In the genomic region with DNA sequence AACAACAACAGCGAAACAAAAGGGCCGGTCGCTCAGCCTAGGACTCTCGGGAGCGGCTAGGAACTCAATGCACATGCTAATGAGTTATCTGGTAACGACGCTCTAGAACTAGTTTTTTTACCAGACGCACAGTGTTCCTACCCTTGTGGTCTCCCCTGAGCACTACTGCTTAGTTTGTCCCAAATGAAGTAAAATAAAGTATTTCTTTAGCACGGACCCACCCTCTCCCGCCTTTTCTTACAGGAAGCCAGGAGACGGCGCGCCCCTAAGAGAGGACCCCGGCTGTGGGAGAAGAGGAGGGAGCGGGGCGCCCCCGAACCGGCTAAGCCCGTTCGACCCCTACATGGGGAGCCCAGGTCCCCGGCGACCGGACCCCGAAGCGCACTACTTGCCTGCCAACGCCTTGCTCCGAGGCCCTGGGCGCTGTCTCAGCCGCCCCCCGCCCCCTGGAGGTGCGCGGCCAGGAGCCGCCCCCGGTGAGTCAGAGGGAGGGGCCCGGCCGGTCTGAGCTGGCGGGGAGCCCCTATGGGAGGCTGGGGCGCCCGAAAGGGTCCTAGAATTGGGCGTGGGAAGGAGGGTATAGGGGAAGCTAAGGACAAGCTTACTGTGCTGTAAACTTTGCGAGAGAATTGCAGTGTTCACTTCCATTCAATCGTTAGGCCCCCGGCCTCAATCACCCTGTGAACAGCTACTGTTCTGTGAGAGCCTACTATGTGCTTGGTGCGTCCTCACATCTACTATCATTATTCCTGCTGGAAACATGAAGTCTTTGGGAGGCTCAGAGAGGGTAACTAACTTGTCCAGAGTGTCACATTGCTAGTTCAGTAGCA, we compare ENCODE assay signal across 8 cellular contexts. TPM values are rescaled to one million over a fixed set of nuclear protein-coding genes. Genes with fewer than 3 reads are reported as not detected.
DNase-seq lines count a peak whose midpoint lies in the region; ATAC-seq and TF ChIP-seq lines count a peak whose summit lies in the region.

No MANE protein-coding gene starts in this region.

- no peak overlapping the region for H3K27ac ChIP-seq in mesendoderm (ENCODE audit: low read depth, low read length)
- H3K27ac ChIP-seq in tibial artery = peak overlapping the region; percentile 78 to 85

- H3K4me2 ChIP-seq in mesendoderm (ENCODE audit: low read length) = peak overlapping the region; percentile 34

- peak overlapping the region; percentile 91 for H3K4me3 Mint-ChIP-seq in Calu3 (ENCODE audit: low read depth, unreplicated experiment)

- no peaks in the 10 kb centered on the region for H3K36me3 ChIP-seq in mesendoderm (ENCODE audit: control insufficient read depth, insufficient read depth, low read length)
- no peaks in the 10 kb centered on the region for H3K36me3 ChIP-seq in tibial artery
- H3K36me3 ChIP-seq in BE2C = no peaks in the 10 kb centered on the region

- H3K4ac ChIP-seq in mesendoderm (ENCODE audit: low read depth, low read length) = peak overlapping the region; percentile 61

- H2AK5ac ChIP-seq in mesendoderm (ENCODE audit: low read length) = no peak overlapping the region

- CTCF ChIA-PET in Calu3 (lab: Charles Lee) = interaction anchor here (0.5 to 1.5 kb wide), 6 partner anchors 31 to 337 kb away, joined by 3 to 5 read pairs (median 3); a partner anchor contains a TSS

- H3K9me3 Mint-ChIP-seq in Calu3 (ENCODE audit: low read depth, unreplicated experiment) = no peaks in the 10 kb centered on the region

- H3K9ac ChIP-seq in mesendoderm (ENCODE audit: low read length) = peak overlapping the region; percentile 62

- peak overlapping the region; percentile 93 for H3K27ac Mint-ChIP-seq in Calu3 (ENCODE audit: unreplicated experiment)

- no peak overlapping the region for H2BK15ac ChIP-seq in mesendoderm (replicated peaks; ENCODE audit: low read depth)

- H3K4me1 ChIP-seq in mesendoderm (ENCODE audit: control insufficient read depth, low read depth, low read length) (peaks cover 13% of the 10 kb centered on the region), tibial artery (peaks cover 0 to 45% (median 29%) of the 10 kb centered on the region in 4 donors), BE2C (peaks cover 3% of the 10 kb centered on the region; the same call in 1 of the 2 replicates)

- H4K5ac ChIP-seq in mesendoderm (ENCODE audit: low read length) = no peak overlapping the region

- no peak for ATAC-seq in GM18519 (IDR thresholded peaks at IDR 0.05; ENCODE audit: low FRiP score, unreplicated experiment)

- no CpG with 5 or more reads among the region's 44 CpGs for WGBS in mesendoderm (ENCODE audit: extremely low coverage, insufficient coverage, low lambda C conversion rate)

- H3K4me3 ChIP-seq in mesendoderm (ENCODE audit: low read length) (peak overlapping the region; percentile 73), tibial artery (peak overlapping the region; percentile 62 to 71), BE2C (ENCODE audit: low read depth, low read length) (no peak overlapping the region)

- intact Hi-C loops in Calu3 (cut with micrococcal nuclease; ENCODE audit: unreplicated experiment) (no loop called here), tibial artery (cut with DNase I; ENCODE audit: low total_unique reads) (no loop called here)

- peak overlapping the region; percentile 80 for H3K56ac ChIP-seq in mesendoderm (ENCODE audit: low read length)

- H3K9me3 ChIP-seq in tibial artery = no peaks in the 10 kb centered on the region
- no peaks in the 10 kb centered on the region for H3K9me3 ChIP-seq in BE2C

- H2BK5ac ChIP-seq in mesendoderm (ENCODE audit: low read length) = no peak overlapping the region

- H3K18ac ChIP-seq in mesendoderm (ENCODE audit: low read length) = peak overlapping the region; percentile 7

- H4K8ac ChIP-seq in mesendoderm (ENCODE audit: low read depth, low read length) = peak overlapping the region; percentile 91

- no peak overlapping the region for H3K23ac ChIP-seq in mesendoderm (ENCODE audit: low read length)

- no peak overlapping the region for H2BK120ac ChIP-seq in mesendoderm (ENCODE audit: low read depth, low read length)

- DNase-seq in Calu3 (peak; percentile 79), SW480 (ENCODE audit: low spot score) (peak; percentile 57), dermis blood vessel endothelial cell (peak; percentile 56), mesendoderm (peak; percentile 74), tibial artery (no peak), NCI-H187 (lab: John Stamatoyannopoulos, UW) (no peak), BE2C (no peak)

- BruUV-seq in Calu3 (replicated peaks; lab: Mats Ljungman, UMichigan) = no TSS peak

- H3K27me3 Mint-ChIP-seq in Calu3 (ENCODE audit: unreplicated experiment) = no peaks in the 10 kb centered on the region

- H3K27me3 ChIP-seq in mesendoderm (ENCODE audit: insufficient read depth, low read length, poor library complexity) (no peaks in the 10 kb centered on the region), tibial artery (no peaks in the 10 kb centered on the region), BE2C (no peaks in the 10 kb centered on the region)

- peak; percentile 22 for TF ChIP-seq CTCF in Calu3 (IDR thresholded peaks at IDR 0.05; ENCODE audit: unreplicated experiment)
- peak in 1 of 2 experiments; percentile 17 for TF ChIP-seq CTCF in tibial artery (IDR thresholded peaks at IDR 0.05)
- TF ChIP-seq CTCF in BE2C (IDR thresholded peaks at IDR 0.05; ENCODE audit: low read depth, low read length) = no peak

- H3K79me2 ChIP-seq in mesendoderm (ENCODE audit: control insufficient read depth, insufficient read depth, low read length) = no peaks in the 10 kb centered on the region

- peaks cover 49% of the 10 kb centered on the region for H3K36me3 Mint-ChIP-seq in Calu3 (ENCODE audit: insufficient read depth, unreplicated experiment)

- peaks cover 41% of the 10 kb centered on the region for H3K4me1 Mint-ChIP-seq in Calu3 (ENCODE audit: low read depth, unreplicated experiment)

- peaks cover 5% of the 10 kb centered on the region for H3K79me1 ChIP-seq in mesendoderm (ENCODE audit: low read length)

RNA-seq across cellular contexts. Expression of a gene that starts 3.6 kb away (rescaled TPM):
- total RNA-seq in Calu3 (2022) (230 and 238 TPM in 2 replicates), dermis blood vessel endothelial cell (46.1 and 56.3 TPM in 2 replicates)
- polyA plus RNA-seq in mesendoderm (2013, experiment 1 of 2) = 110 TPM
- 113 TPM for polyA plus RNA-seq in mesendoderm (2013, experiment 2 of 2)
- polyA plus RNA-seq in BE2C (2012; ENCODE audit: insufficient read depth, insufficient read length, low read depth) = not detected

RNA-seq across cellular contexts. Expression of a gene that starts 4.7 kb away (rescaled TPM):
- total RNA-seq in Calu3 (2022) = 1.8 and 2.4 TPM in 2 replicates
- not detected in 2 replicates for total RNA-seq in dermis blood vessel endothelial cell
- 0.17 TPM for polyA plus RNA-seq in mesendoderm (2013, experiment 1 of 2)
- polyA plus RNA-seq in mesendoderm (2013, experiment 2 of 2) = 0.11 TPM
- 2.0 TPM for polyA plus RNA-seq in BE2C (2012; ENCODE audit: insufficient read depth, insufficient read length, low read depth)

RNA-seq across cellular contexts. Expression of a gene that starts 59.2 kb away (rescaled TPM):
- total RNA-seq in Calu3 (2022) (12.9 and 15.5 TPM in 2 replicates), dermis blood vessel endothelial cell (10.0 and 12.3 TPM in 2 replicates)
- polyA plus RNA-seq in mesendoderm (2013, experiment 1 of 2) = 5.0 TPM
- polyA plus RNA-seq in mesendoderm (2013, experiment 2 of 2) = 4.7 TPM
- polyA plus RNA-seq in BE2C (2012; ENCODE audit: insufficient read depth, insufficient read length, low read depth) = 11.1 TPM

RNA-seq across cellular contexts. Expression of a gene that starts 59.5 kb away (rescaled TPM):
- total RNA-seq in Calu3 (2022) = 40.6 and 47.2 TPM in 2 replicates
- 64.2 and 76.2 TPM in 2 replicates for total RNA-seq in dermis blood vessel endothelial cell
- polyA plus RNA-seq in mesendoderm (2013, experiment 1 of 2) = 6.9 TPM
- polyA plus RNA-seq in mesendoderm (2013, experiment 2 of 2) = 7.5 TPM
- polyA plus RNA-seq in BE2C (2012; ENCODE audit: insufficient read depth, insufficient read length, low read depth) = 20.7 TPM

Comparison
In these comparisons a context has a peak if more than half of its experiments do, and no peak if none do; other contexts are left out.
1. DNase-seq: peak in Calu3 (single experiment), SW480 (single experiment), dermis blood vessel endothelial cell (single experiment) and mesendoderm (single experiment); none in tibial artery (0 of 2), NCI-H187 (0 of 2) and BE2C (single experiment).